ENCODE assay signal across 1 cellular context in the genomic region with DNA sequence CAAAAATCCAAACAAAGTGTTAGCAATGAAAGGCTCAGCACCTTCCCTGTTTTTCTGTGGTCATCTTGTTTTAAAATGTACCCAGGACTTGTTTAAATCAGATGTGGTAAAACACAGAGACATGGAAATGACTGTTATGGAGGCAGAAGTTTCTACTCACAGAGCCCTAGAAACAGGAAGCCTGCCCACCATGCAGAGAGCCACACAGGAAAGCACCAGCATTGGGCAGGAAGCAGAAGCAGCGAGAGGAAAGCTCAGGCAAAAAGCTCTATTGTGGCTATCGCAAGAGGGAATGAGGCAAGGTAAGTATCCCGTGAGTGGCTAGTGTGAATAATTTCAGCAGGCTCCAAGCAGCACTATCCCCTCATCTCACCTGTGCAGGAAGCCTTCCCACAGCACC.
TF ChIP-seq lines count a peak whose summit lies in the region.

No MANE protein-coding gene starts in this region.

TF ChIP-seq in GM23338, 12 proteins besides CTCF, POLR2A, EP300 and RAD21 (continued from another document):
- TF ChIP-seq, protein P1, sequence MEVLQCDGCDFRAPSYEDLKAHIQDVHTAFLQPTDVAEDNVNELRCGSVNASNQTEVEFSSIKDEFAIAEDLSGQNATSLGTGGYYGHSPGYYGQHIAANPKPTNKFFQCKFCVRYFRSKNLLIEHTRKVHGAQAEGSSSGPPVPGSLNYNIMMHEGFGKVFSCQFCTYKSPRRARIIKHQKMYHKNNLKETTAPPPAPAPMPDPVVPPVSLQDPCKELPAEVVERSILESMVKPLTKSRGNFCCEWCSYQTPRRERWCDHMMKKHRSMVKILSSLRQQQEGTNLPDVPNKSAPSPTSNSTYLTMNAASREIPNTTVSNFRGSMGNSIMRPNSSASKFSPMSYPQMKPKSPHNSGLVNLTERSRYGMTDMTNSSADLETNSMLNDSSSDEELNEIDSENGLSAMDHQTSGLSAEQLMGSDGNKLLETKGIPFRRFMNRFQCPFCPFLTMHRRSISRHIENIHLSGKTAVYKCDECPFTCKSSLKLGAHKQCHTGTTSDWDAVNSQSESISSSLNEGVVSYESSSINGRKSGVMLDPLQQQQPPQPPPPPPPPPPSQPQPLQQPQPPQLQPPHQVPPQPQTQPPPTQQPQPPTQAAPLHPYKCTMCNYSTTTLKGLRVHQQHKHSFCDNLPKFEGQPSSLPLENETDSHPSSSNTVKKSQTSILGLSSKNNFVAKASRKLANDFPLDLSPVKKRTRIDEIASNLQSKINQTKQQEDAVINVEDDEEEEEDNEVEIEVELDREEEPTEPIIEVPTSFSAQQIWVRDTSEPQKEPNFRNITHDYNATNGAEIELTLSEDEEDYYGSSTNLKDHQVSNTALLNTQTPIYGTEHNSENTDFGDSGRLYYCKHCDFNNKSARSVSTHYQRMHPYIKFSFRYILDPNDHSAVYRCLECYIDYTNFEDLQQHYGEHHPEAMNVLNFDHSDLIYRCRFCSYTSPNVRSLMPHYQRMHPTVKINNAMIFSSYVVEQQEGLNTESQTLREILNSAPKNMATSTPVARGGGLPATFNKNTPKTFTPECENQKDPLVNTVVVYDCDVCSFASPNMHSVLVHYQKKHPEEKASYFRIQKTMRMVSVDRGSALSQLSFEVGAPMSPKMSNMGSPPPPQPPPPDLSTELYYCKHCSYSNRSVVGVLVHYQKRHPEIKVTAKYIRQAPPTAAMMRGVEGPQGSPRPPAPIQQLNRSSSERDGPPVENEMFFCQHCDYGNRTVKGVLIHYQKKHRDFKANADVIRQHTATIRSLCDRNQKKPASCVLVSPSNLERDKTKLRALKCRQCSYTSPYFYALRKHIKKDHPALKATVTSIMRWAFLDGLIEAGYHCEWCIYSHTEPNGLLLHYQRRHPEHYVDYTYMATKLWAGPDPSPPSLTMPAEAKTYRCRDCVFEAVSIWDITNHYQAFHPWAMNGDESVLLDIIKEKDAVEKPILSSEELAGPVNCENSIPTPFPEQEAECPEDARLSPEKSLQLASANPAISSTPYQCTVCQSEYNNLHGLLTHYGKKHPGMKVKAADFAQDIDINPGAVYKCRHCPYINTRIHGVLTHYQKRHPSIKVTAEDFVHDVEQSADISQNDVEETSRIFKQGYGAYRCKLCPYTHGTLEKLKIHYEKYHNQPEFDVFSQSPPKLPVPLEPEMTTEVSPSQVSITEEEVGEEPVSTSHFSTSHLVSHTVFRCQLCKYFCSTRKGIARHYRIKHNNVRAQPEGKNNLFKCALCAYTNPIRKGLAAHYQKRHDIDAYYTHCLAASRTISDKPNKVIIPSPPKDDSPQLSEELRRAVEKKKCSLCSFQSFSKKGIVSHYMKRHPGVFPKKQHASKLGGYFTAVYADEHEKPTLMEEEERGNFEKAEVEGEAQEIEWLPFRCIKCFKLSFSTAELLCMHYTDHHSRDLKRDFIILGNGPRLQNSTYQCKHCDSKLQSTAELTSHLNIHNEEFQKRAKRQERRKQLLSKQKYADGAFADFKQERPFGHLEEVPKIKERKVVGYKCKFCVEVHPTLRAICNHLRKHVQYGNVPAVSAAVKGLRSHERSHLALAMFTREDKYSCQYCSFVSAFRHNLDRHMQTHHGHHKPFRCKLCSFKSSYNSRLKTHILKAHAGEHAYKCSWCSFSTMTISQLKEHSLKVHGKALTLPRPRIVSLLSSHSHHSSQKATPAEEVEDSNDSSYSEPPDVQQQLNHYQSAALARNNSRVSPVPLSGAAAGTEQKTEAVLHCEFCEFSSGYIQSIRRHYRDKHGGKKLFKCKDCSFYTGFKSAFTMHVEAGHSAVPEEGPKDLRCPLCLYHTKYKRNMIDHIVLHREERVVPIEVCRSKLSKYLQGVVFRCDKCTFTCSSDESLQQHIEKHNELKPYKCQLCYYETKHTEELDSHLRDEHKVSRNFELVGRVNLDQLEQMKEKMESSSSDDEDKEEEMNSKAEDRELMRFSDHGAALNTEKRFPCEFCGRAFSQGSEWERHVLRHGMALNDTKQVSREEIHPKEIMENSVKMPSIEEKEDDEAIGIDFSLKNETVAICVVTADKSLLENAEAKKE (CRISPR knock-in tag; IDR thresholded peaks at IDR 0.05): no peak
- no peak for TF ChIP-seq CREB1 (CRISPR knock-in tag; IDR thresholded peaks at IDR 0.05; ENCODE audit: low read depth)
- no peak for TF ChIP-seq STAT1 (IDR thresholded peaks at IDR 0.05; ENCODE audit: unreplicated experiment)
